ENCODE assay signal across 8 cellular contexts in genomic region chr6:12013368-12013617, GRCh38. TPM values are rescaled to one million over a fixed set of nuclear protein-coding genes. Genes with fewer than 3 reads are reported as not detected.
DNase-seq lines count a peak whose midpoint lies in the region; ATAC-seq and TF ChIP-seq lines count a peak whose summit lies in the region.

No MANE protein-coding gene starts in this region.

- TF ChIP-seq CTCF in thoracic aorta (IDR thresholded peaks at IDR 0.05): no peak

- peaks cover 46% of the 10 kb centered on the region for H3K4me1 Mint-ChIP-seq in activated CD4-positive, alpha-beta T cell treated with anti-CD3 and anti-CD28 coated beads, Interleukin-2, amount 10 ng/mL, durations not matched to agents 24 days and 14 days
- peaks cover 61% of the 10 kb centered on the region for H3K4me1 Mint-ChIP-seq in activated naive CD8-positive, alpha-beta T cell treated with anti-CD3 and anti-CD28 coated beads, Interleukin-2, amount 50 U/mL, for 24 hours

- no peak for ATAC-seq in activated naive CD8-positive, alpha-beta T cell treated with anti-CD3 and anti-CD28 coated beads, Interleukin-2, amount 50 U/mL, for 24 hours
- ATAC-seq in thoracic aorta (ENCODE audit: insufficient number of reproducible peaks, low FRiP score, low read depth) (no peak), HG03469 (IDR thresholded peaks at IDR 0.05; ENCODE audit: unreplicated experiment) (no peak), GM19023 (IDR thresholded peaks at IDR 0.05; ENCODE audit: unreplicated experiment) (no peak)
- no peak for ATAC-seq in activated CD4-positive, CD25-positive, alpha-beta regulatory T cell treated with anti-CD3 and anti-CD28 coated beads, Interleukin-2, amount 50 U/mL, for 24 hours

- H3K27me3 ChIP-seq in layer of hippocampus (ENCODE audit: control insufficient read depth, insufficient read depth, low read length): no peaks in the 10 kb centered on the region
- H3K27me3 ChIP-seq in thoracic aorta (replicated peaks; ENCODE audit: insufficient read depth): no peaks in the 10 kb centered on the region

- H3K27ac ChIP-seq in layer of hippocampus (ENCODE audit: low read depth, low read length) (peak overlapping the region; percentile 68), thoracic aorta (peak overlapping the region; percentile 73 to 78)

- intact Hi-C loops in activated CD4-positive, alpha-beta T cell treated with anti-CD3 and anti-CD28 coated beads, Interleukin-2, amount 10 ng/mL, durations not matched to agents 24 days and 14 days (cut with micrococcal nuclease): loop anchor here (1.0 to 10.0 kb wide), 3 partner anchors 35 to 1291 kb away; partner anchors contain the start of gene TMEM14C

- peak overlapping the region; percentile 80 for H3K4me3 ChIP-seq in thoracic aorta

- H3K27ac Mint-ChIP-seq in activated CD4-positive, alpha-beta T cell treated with anti-CD3 and anti-CD28 coated beads, Interleukin-2, amount 10 ng/mL, durations not matched to agents 24 days and 14 days: peak overlapping the region; percentile 98
- peak overlapping the region; percentile 94 for H3K27ac Mint-ChIP-seq in activated naive CD8-positive, alpha-beta T cell treated with anti-CD3 and anti-CD28 coated beads, Interleukin-2, amount 50 U/mL, for 24 hours

- H3K27me3 Mint-ChIP-seq in activated CD4-positive, alpha-beta T cell treated with anti-CD3 and anti-CD28 coated beads, Interleukin-2, amount 10 ng/mL, durations not matched to agents 24 days and 14 days: no peaks in the 10 kb centered on the region
- H3K27me3 Mint-ChIP-seq in activated naive CD8-positive, alpha-beta T cell treated with anti-CD3 and anti-CD28 coated beads, Interleukin-2, amount 50 U/mL, for 24 hours: no peaks in the 10 kb centered on the region

- H3K4me3 Mint-ChIP-seq in activated CD4-positive, alpha-beta T cell treated with anti-CD3 and anti-CD28 coated beads, Interleukin-2, amount 10 ng/mL, durations not matched to agents 24 days and 14 days: peak overlapping the region; percentile 93
- peak overlapping the region; percentile 94 for H3K4me3 Mint-ChIP-seq in activated naive CD8-positive, alpha-beta T cell treated with anti-CD3 and anti-CD28 coated beads, Interleukin-2, amount 50 U/mL, for 24 hours

- H3K36me3 ChIP-seq in thoracic aorta: no peaks in the 10 kb centered on the region

- no peaks in the 10 kb centered on the region for H3K9me3 ChIP-seq in thoracic aorta

- DNase-seq in activated CD4-positive, alpha-beta T cell treated with anti-CD3 and anti-CD28 coated beads, Interleukin-2, amount 10 ng/mL, durations not matched to agents 24 days and 14 days: no peak
- DNase-seq in activated CD4-positive, alpha-beta T cell treated with anti-CD3 and anti-CD28 coated beads for 4 hours: no peak
- no peak for DNase-seq in activated naive CD8-positive, alpha-beta T cell treated with anti-CD3 and anti-CD28 coated beads, Interleukin-2, amount 50 U/mL, for 24 hours
- DNase-seq in thoracic aorta (ENCODE audit: low spot score): no peak

- H3K9me3 Mint-ChIP-seq in activated CD4-positive, alpha-beta T cell treated with anti-CD3 and anti-CD28 coated beads, Interleukin-2, amount 10 ng/mL, durations not matched to agents 24 days and 14 days: peaks cover 10% of the 10 kb centered on the region
- H3K9me3 Mint-ChIP-seq in activated naive CD8-positive, alpha-beta T cell treated with anti-CD3 and anti-CD28 coated beads, Interleukin-2, amount 50 U/mL, for 24 hours: peaks cover 9% of the 10 kb centered on the region

- H3K4me1 ChIP-seq in thoracic aorta (ENCODE audit: control insufficient read depth in 1 of 2, low read depth in 2 of 2): peaks cover 14 to 31% of the 10 kb centered on the region in 2 donors

- H3K36me3 Mint-ChIP-seq in activated CD4-positive, alpha-beta T cell treated with anti-CD3 and anti-CD28 coated beads, Interleukin-2, amount 10 ng/mL, durations not matched to agents 24 days and 14 days (ENCODE audit: low read depth): peaks cover 54% of the 10 kb centered on the region
- peaks cover 43% of the 10 kb centered on the region for H3K36me3 Mint-ChIP-seq in activated naive CD8-positive, alpha-beta T cell treated with anti-CD3 and anti-CD28 coated beads, Interleukin-2, amount 50 U/mL, for 24 hours (ENCODE audit: low read depth)

RNA-seq across cellular contexts. Expression of gene HIVEP1, which starts 1.2 kb away (rescaled TPM):
- total RNA-seq in activated CD4-positive, alpha-beta T cell treated with anti-CD3 and anti-CD28 coated beads, Interleukin-2, amount 10 ng/mL, durations not matched to agents 24 days and 14 days: 55.3 and 57.6 TPM in 2 replicates
- 10 to 100 TPM; 22.3 to 34.4 TPM for total RNA-seq in thoracic aorta
